Comparison of ENCODE assay signal across 9 cellular contexts in the genomic region with DNA sequence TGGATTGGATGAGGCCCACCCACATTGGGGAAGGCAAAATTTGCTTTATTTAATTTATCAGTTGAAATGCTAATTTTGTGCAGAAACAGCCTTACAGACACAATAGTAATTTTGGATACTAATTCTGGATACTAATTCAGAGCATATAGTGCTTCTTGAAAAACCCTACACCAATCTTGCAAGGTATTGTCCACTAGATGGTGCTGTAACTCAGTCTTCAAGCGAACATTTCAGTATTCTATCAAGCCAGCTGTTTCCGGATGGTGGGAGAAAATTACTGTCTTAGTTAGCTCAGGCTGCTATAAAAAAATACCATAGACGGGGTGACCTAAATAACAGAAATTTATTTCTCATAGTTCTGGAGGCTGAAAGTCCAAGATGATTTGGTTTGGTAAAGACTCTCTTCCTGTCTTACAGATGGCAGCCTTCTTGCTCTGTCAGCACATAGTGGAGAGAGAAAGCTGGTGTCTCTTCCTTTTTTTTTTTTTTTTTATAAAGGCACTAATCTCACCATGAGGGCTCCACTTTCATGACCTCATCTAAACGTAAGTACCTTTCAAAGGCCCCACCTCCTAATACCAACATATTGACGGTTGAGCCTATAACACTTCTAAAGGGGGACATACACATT.
DNase-seq lines count a peak whose midpoint lies in the region; ATAC-seq and TF ChIP-seq lines count a peak whose summit lies in the region.
"Had no signal": no experiment of that assay in that cellular context is flagged by ENCODE, and none has a peak within 500 bp of the region (broad histone marks: within the 10 kb centered on the region; RNA-seq: fewer than 3 reads in every experiment).

No MANE protein-coding gene starts in this region.

- TF ChIP-seq POLR2A in breast epithelium (IDR thresholded peaks at IDR 0.05) (no peak), suprapubic skin (IDR thresholded peaks at IDR 0.05) (no peak)

- DNase-seq in MCF 10A (ENCODE audit: unreplicated experiment): peak; percentile 60
- no peak for DNase-seq in breast epithelium (ENCODE audit: low spot score in 2 of 2)
- peak; percentile 63 for DNase-seq in NCI-H69 (lab: John Stamatoyannopoulos, UW)
- DNase-seq in chondrocyte (ENCODE audit: low spot score): no peak
- DNase-seq in renal cortical epithelial cell (ENCODE audit: low read depth): peak; percentile 55
- DNase-seq in suprapubic skin (ENCODE audit: low spot score in 2 of 2): no peak
- DNase-seq in HK-2 (ENCODE audit: unreplicated experiment): no peak
- DNase-seq in left ventricle myocardium superior: no peak

- H3K36me3 Mint-ChIP-seq in MCF 10A (ENCODE audit: insufficient read depth, unreplicated experiment): no peaks in the 10 kb centered on the region
- peaks cover 1% of the 10 kb centered on the region for H3K36me3 Mint-ChIP-seq in chondrocyte (ENCODE audit: low read depth)

- WGBS in suprapubic skin: 79% methylated on average over 5 of the region's 5 CpGs

- H3K9me3 Mint-ChIP-seq in MCF 10A (ENCODE audit: unreplicated experiment) (peaks cover 13% of the 10 kb centered on the region), chondrocyte (ENCODE audit: low read depth) (peaks cover under 1% of the 10 kb centered on the region)

- TF ChIP-seq CTCF in MCF 10A (IDR thresholded peaks at IDR 0.05; ENCODE audit: unreplicated experiment) (peak; percentile 64), breast epithelium (IDR thresholded peaks at IDR 0.05) (no peak), chondrocyte (IDR thresholded peaks at IDR 0.05) (peak; percentile 76), suprapubic skin (IDR thresholded peaks at IDR 0.05) (no peak)

- H3K36me3 ChIP-seq in breast epithelium (no peaks in the 10 kb centered on the region), suprapubic skin (no peaks in the 10 kb centered on the region)
- H3K36me3 ChIP-seq: BLaER1 treated with 17β-estradiol and CSF1 and Interleukin-3, amounts not matched to agents 10 nM and 100 nM had no signal

- no TSS peak for BruUV-seq in MCF 10A (replicated peaks; lab: Mats Ljungman, UMichigan)

- no peak overlapping the region for H3K27ac Mint-ChIP-seq in MCF 10A (ENCODE audit: low read depth, unreplicated experiment)
- no peak overlapping the region for H3K27ac Mint-ChIP-seq in chondrocyte (ENCODE audit: unreplicated experiment)

- H3K27me3 Mint-ChIP-seq in MCF 10A (ENCODE audit: insufficient read depth, unreplicated experiment) (no peaks in the 10 kb centered on the region), chondrocyte (ENCODE audit: low read depth) (no peaks in the 10 kb centered on the region)

- no peak overlapping the region for H3K4me3 Mint-ChIP-seq in MCF 10A (ENCODE audit: unreplicated experiment)
- no peak overlapping the region for H3K4me3 Mint-ChIP-seq in chondrocyte (ENCODE audit: unreplicated experiment)

- H3K4me1 Mint-ChIP-seq in MCF 10A (ENCODE audit: insufficient read depth, unreplicated experiment): no peaks in the 10 kb centered on the region
- H3K4me1 Mint-ChIP-seq in chondrocyte (ENCODE audit: low read depth): peaks cover 4% of the 10 kb centered on the region

- CTCF ChIA-PET in MCF 10A (lab: Yijun Ruan, JAX): interaction anchor here (0.5 to 4.5 kb wide), 36 partner anchors 11 to 1711 kb away, joined by 3 to 29 read pairs (median 3); no protein-coding TSS in a partner anchor

- H3K27me3 ChIP-seq in breast epithelium (no peaks in the 10 kb centered on the region), suprapubic skin (no peaks in the 10 kb centered on the region)
- H3K27me3 ChIP-seq: BLaER1 treated with 17β-estradiol and CSF1 and Interleukin-3, amounts not matched to agents 10 nM and 100 nM had no signal

- intact Hi-C loops in MCF 10A (cut with micrococcal nuclease): loop anchor here (1.0 to 5.0 kb wide), 5 partner anchors 128 to 1323 kb away; no protein-coding TSS in a partner anchor
- intact Hi-C loops in breast epithelium (cut with DNase I; ENCODE audit: low total_unique reads): no loop called here
- intact Hi-C loops in left ventricle myocardium superior (cut with micrococcal nuclease): no loop called here

- ATAC-seq in left ventricle myocardium superior: no peak

- H3K4me1 ChIP-seq in breast epithelium (no peaks in the 10 kb centered on the region), suprapubic skin (no peaks in the 10 kb centered on the region)
- H3K4me1 ChIP-seq: BLaER1 treated with 17β-estradiol and CSF1 and Interleukin-3, amounts not matched to agents 10 nM and 100 nM had no signal

- no peak overlapping the region for H3K27ac ChIP-seq in breast epithelium
- no peak overlapping the region for H3K27ac ChIP-seq in suprapubic skin
- H3K27ac ChIP-seq: BLaER1 treated with 17β-estradiol and CSF1 and Interleukin-3, amounts not matched to agents 10 nM and 100 nM had no signal

- H3K4me3 ChIP-seq in breast epithelium (no peak overlapping the region), suprapubic skin (no peak overlapping the region)
- H3K4me3 ChIP-seq: BLaER1 treated with 17β-estradiol and CSF1 and Interleukin-3, amounts not matched to agents 10 nM and 100 nM had no signal

- TF ChIP-seq EP300 in suprapubic skin (IDR thresholded peaks at IDR 0.05): no peak

- POLR2A ChIA-PET in MCF 10A (lab: Yijun Ruan, JAX): interaction anchor here (1.0 to 1.1 kb wide), 2 partner anchors 419 to 422 kb away, joined by 3 read pairs; no protein-coding TSS in a partner anchor

- H3K9me3 ChIP-seq in breast epithelium: no peaks in the 10 kb centered on the region
- H3K9me3 ChIP-seq in suprapubic skin: peaks cover under 1% of the 10 kb centered on the region

Comparison
In these comparisons a context has a peak if more than half of its experiments do, and no peak if none do; other contexts are left out.
1. DNase-seq: peak in MCF 10A (single experiment), NCI-H69 (single experiment) and renal cortical epithelial cell (single experiment); none in breast epithelium (0 of 2), chondrocyte (single experiment), suprapubic skin (0 of 2), HK-2 (single experiment) and left ventricle myocardium superior (single experiment).
2. CTCF ChIP-seq: peak in MCF 10A (single experiment) and chondrocyte (single experiment); none in breast epithelium (0 of 3) and suprapubic skin (0 of 2).